ENCODE assay signal across 1 cellular context in genomic region chr11:107606122-107606521, GRCh38.
TF ChIP-seq lines count a peak whose summit lies in the region.

No MANE protein-coding gene starts in this region.

TF ChIP-seq in GM23338, 12 proteins besides CTCF, POLR2A, EP300 and RAD21:
- TF ChIP-seq, protein P1, sequence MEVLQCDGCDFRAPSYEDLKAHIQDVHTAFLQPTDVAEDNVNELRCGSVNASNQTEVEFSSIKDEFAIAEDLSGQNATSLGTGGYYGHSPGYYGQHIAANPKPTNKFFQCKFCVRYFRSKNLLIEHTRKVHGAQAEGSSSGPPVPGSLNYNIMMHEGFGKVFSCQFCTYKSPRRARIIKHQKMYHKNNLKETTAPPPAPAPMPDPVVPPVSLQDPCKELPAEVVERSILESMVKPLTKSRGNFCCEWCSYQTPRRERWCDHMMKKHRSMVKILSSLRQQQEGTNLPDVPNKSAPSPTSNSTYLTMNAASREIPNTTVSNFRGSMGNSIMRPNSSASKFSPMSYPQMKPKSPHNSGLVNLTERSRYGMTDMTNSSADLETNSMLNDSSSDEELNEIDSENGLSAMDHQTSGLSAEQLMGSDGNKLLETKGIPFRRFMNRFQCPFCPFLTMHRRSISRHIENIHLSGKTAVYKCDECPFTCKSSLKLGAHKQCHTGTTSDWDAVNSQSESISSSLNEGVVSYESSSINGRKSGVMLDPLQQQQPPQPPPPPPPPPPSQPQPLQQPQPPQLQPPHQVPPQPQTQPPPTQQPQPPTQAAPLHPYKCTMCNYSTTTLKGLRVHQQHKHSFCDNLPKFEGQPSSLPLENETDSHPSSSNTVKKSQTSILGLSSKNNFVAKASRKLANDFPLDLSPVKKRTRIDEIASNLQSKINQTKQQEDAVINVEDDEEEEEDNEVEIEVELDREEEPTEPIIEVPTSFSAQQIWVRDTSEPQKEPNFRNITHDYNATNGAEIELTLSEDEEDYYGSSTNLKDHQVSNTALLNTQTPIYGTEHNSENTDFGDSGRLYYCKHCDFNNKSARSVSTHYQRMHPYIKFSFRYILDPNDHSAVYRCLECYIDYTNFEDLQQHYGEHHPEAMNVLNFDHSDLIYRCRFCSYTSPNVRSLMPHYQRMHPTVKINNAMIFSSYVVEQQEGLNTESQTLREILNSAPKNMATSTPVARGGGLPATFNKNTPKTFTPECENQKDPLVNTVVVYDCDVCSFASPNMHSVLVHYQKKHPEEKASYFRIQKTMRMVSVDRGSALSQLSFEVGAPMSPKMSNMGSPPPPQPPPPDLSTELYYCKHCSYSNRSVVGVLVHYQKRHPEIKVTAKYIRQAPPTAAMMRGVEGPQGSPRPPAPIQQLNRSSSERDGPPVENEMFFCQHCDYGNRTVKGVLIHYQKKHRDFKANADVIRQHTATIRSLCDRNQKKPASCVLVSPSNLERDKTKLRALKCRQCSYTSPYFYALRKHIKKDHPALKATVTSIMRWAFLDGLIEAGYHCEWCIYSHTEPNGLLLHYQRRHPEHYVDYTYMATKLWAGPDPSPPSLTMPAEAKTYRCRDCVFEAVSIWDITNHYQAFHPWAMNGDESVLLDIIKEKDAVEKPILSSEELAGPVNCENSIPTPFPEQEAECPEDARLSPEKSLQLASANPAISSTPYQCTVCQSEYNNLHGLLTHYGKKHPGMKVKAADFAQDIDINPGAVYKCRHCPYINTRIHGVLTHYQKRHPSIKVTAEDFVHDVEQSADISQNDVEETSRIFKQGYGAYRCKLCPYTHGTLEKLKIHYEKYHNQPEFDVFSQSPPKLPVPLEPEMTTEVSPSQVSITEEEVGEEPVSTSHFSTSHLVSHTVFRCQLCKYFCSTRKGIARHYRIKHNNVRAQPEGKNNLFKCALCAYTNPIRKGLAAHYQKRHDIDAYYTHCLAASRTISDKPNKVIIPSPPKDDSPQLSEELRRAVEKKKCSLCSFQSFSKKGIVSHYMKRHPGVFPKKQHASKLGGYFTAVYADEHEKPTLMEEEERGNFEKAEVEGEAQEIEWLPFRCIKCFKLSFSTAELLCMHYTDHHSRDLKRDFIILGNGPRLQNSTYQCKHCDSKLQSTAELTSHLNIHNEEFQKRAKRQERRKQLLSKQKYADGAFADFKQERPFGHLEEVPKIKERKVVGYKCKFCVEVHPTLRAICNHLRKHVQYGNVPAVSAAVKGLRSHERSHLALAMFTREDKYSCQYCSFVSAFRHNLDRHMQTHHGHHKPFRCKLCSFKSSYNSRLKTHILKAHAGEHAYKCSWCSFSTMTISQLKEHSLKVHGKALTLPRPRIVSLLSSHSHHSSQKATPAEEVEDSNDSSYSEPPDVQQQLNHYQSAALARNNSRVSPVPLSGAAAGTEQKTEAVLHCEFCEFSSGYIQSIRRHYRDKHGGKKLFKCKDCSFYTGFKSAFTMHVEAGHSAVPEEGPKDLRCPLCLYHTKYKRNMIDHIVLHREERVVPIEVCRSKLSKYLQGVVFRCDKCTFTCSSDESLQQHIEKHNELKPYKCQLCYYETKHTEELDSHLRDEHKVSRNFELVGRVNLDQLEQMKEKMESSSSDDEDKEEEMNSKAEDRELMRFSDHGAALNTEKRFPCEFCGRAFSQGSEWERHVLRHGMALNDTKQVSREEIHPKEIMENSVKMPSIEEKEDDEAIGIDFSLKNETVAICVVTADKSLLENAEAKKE (CRISPR knock-in tag; IDR thresholded peaks at IDR 0.05), result peak; percentile 50; the same call in 1 of the 2 replicates
- TF ChIP-seq STAT1 (IDR thresholded peaks at IDR 0.05; ENCODE audit: unreplicated experiment) (no peak), JUNB (IDR thresholded peaks at IDR 0.05; ENCODE audit: unreplicated experiment) (no peak)
TF ChIP-seq in GM23338: peak in this region for 1.
